8 cellular contexts compared by ENCODE assay signal in genomic region chr1:23483327-23484252, GRCh38. TPM values are rescaled to one million over a fixed set of nuclear protein-coding genes. Genes with fewer than 3 reads are reported as not detected.
A peak's percentile ranks its signal among the peaks of the same experiment; 100 is the strongest.
DNase-seq lines count a peak whose midpoint lies in the region; ATAC-seq and TF ChIP-seq lines count a peak whose summit lies in the region.

Gene ASAP3 (minus strand): TSS chr1:23484179. CDS start chr1:23484133, 46 bp downstream.

- H3K9me3 ChIP-seq in CD8-positive, alpha-beta T cell (ENCODE audit: low read length): no peaks in the 10 kb centered on the region

- no peaks in the 10 kb centered on the region for H3K36me3 Mint-ChIP-seq in CD8-positive, alpha-beta T cell
- H3K36me3 Mint-ChIP-seq in activated CD8-positive, alpha-beta T cell treated with anti-CD3 and anti-CD28 coated beads for 36 hours (ENCODE audit: low read depth): no peaks in the 10 kb centered on the region
- H3K36me3 Mint-ChIP-seq in natural killer cell treated with Interleukin-12 subunit alpha and Interleukin-12 subunit beta and Interleukin-15 and Interleukin-18, amount 100 ng/mL, for 72 hours: no peaks in the 10 kb centered on the region

- ATAC-seq in CD8-positive, alpha-beta T cell: peak; percentile 51
- ATAC-seq in HG03175 (IDR thresholded peaks at IDR 0.05; ENCODE audit: unreplicated experiment) (peak; percentile 42), HG03354 (IDR thresholded peaks at IDR 0.05; ENCODE audit: poor library complexity, severe bottlenecking, unreplicated experiment) (no peak)
- peak; percentile 58 for ATAC-seq in activated CD8-positive, alpha-beta T cell treated with anti-CD3 and anti-CD28 coated beads for 36 hours
- no peak for ATAC-seq in natural killer cell treated with Interleukin-12 subunit alpha and Interleukin-12 subunit beta and Interleukin-15 and Interleukin-18, amount 100 ng/mL, for 72 hours

- peak within 1 kb of the TSS; percentile 57 for H3K27ac Mint-ChIP-seq in CD8-positive, alpha-beta T cell
- H3K27ac Mint-ChIP-seq in activated CD8-positive, alpha-beta T cell treated with anti-CD3 and anti-CD28 coated beads for 36 hours: peak within 1 kb of the TSS; percentile 77
- no peak within 1 kb of the TSS for H3K27ac Mint-ChIP-seq in natural killer cell treated with Interleukin-12 subunit alpha and Interleukin-12 subunit beta and Interleukin-15 and Interleukin-18, amount 100 ng/mL, for 72 hours

- DNase-seq in CD8-positive, alpha-beta T cell: peak in 2 of 7 experiments; percentile 13 to 25
- peak; percentile 21 for DNase-seq in activated CD8-positive, alpha-beta T cell treated with anti-CD3 and anti-CD28 coated beads for 36 hours
- DNase-seq in fibroblast of the aortic adventitia (ENCODE audit: low read depth): peak; percentile 85
- DNase-seq in natural killer cell treated with Interleukin-12 subunit alpha and Interleukin-12 subunit beta and Interleukin-15 and Interleukin-18, amount 100 ng/mL, for 72 hours (ENCODE audit: low spot score): no peak
- DNase-seq in NCI-H2107 (lab: John Stamatoyannopoulos, UW): no peak
- no peak for DNase-seq in NCI-H524 treated with DMSO at 0.1 percent for 48 hours (lab: John Stamatoyannopoulos, UW)

- peaks cover 17% of the 10 kb centered on the region for H3K4me1 Mint-ChIP-seq in CD8-positive, alpha-beta T cell (ENCODE audit: low read depth)
- H3K4me1 Mint-ChIP-seq in activated CD8-positive, alpha-beta T cell treated with anti-CD3 and anti-CD28 coated beads for 36 hours (ENCODE audit: low read depth): peaks cover 14% of the 10 kb centered on the region
- peaks cover 10 to 12% of the 10 kb centered on the region in 2 donors for H3K4me1 Mint-ChIP-seq in natural killer cell treated with Interleukin-12 subunit alpha and Interleukin-12 subunit beta and Interleukin-15 and Interleukin-18, amount 100 ng/mL, for 72 hours (ENCODE audit: low read depth in 2 of 2)

- H3K9me3 Mint-ChIP-seq in CD8-positive, alpha-beta T cell: no peaks in the 10 kb centered on the region
- H3K9me3 Mint-ChIP-seq in activated CD8-positive, alpha-beta T cell treated with anti-CD3 and anti-CD28 coated beads for 36 hours: no peaks in the 10 kb centered on the region
- no peaks in the 10 kb centered on the region for H3K9me3 Mint-ChIP-seq in natural killer cell treated with Interleukin-12 subunit alpha and Interleukin-12 subunit beta and Interleukin-15 and Interleukin-18, amount 100 ng/mL, for 72 hours

- H3K4me1 ChIP-seq in CD8-positive, alpha-beta T cell (ENCODE audit: insufficient read depth, low read length): peaks cover 12% of the 10 kb centered on the region

- CTCF ChIA-PET in CD8-positive, alpha-beta T cell (lab: Charles Lee): interaction anchor here (0.7 to 6.8 kb wide), 7 partner anchors 12 to 154 kb away, joined by 3 to 45 read pairs (median 4); no protein-coding TSS in a partner anchor
- CTCF ChIA-PET in activated CD8-positive, alpha-beta T cell treated with anti-CD3 and anti-CD28 coated beads for 36 hours (lab: Charles Lee): interaction anchor here (0.7 to 5.1 kb wide), 9 partner anchors 13 to 154 kb away, joined by 3 to 64 read pairs (median 4); no protein-coding TSS in a partner anchor

- peaks cover 11% of the 10 kb centered on the region for H3K27me3 Mint-ChIP-seq in CD8-positive, alpha-beta T cell (ENCODE audit: low read depth)
- peaks cover 20% of the 10 kb centered on the region for H3K27me3 Mint-ChIP-seq in activated CD8-positive, alpha-beta T cell treated with anti-CD3 and anti-CD28 coated beads for 36 hours
- H3K27me3 Mint-ChIP-seq in natural killer cell treated with Interleukin-12 subunit alpha and Interleukin-12 subunit beta and Interleukin-15 and Interleukin-18, amount 100 ng/mL, for 72 hours: peaks cover 30 to 41% of the 10 kb centered on the region in 2 donors

- H3K27ac ChIP-seq in CD8-positive, alpha-beta T cell (ENCODE audit: low read depth, low read length): no peak within 1 kb of the TSS

- intact Hi-C loops in CD8-positive, alpha-beta T cell (cut with DNase I, micrococcal nuclease): loop anchor here (1.0 to 5.0 kb wide), 9 partner anchors 47 to 465 kb away; partner anchors contain the start of genes E2F2 (in 2 of the 2), HNRNPR (in 1 of the 2), KDM1A (in 1 of the 2) and RPL11 (in 1 of the 2)
- intact Hi-C loops in activated CD8-positive, alpha-beta T cell treated with anti-CD3 and anti-CD28 coated beads for 36 hours (cut with micrococcal nuclease): no loop called here

- H3K4me3 Mint-ChIP-seq in CD8-positive, alpha-beta T cell: peak within 1 kb of the TSS; percentile 87
- H3K4me3 Mint-ChIP-seq in activated CD8-positive, alpha-beta T cell treated with anti-CD3 and anti-CD28 coated beads for 36 hours: peak within 1 kb of the TSS; percentile 77
- peak within 1 kb of the TSS; percentile 77 for H3K4me3 Mint-ChIP-seq in natural killer cell treated with Interleukin-12 subunit alpha and Interleukin-12 subunit beta and Interleukin-15 and Interleukin-18, amount 100 ng/mL, for 72 hours

- no peaks in the 10 kb centered on the region for H3K36me3 ChIP-seq in CD8-positive, alpha-beta T cell (ENCODE audit: insufficient read depth, low read length)

- no peak for TF ChIP-seq CTCF in CD8-positive, alpha-beta T cell (IDR thresholded peaks at IDR 0.05)
- no peak for TF ChIP-seq CTCF in activated CD8-positive, alpha-beta T cell treated with anti-CD3 and anti-CD28 coated beads for 36 hours (IDR thresholded peaks at IDR 0.05)
- peak; percentile 23 for TF ChIP-seq CTCF in fibroblast of the aortic adventitia (IDR thresholded peaks at IDR 0.05; ENCODE audit: insufficient read depth, low read length)

- peak within 1 kb of the TSS; percentile 45 for H3K4me3 ChIP-seq in CD8-positive, alpha-beta T cell (ENCODE audit: low read depth, low read length)
- peak within 1 kb of the TSS; percentile 87 for H3K4me3 ChIP-seq in fibroblast of the aortic adventitia (ENCODE audit: low read depth, low read length)

- H3K27me3 ChIP-seq in CD8-positive, alpha-beta T cell (ENCODE audit: insufficient read depth, low read length): no peaks in the 10 kb centered on the region

- POLR2A ChIA-PET in CD8-positive, alpha-beta T cell (lab: Charles Lee): interaction anchor here (0.6 to 1.5 kb wide), 4 partner anchors 42 to 75 kb away, joined by 3 to 5 read pairs (median 4); partner anchors contain the start of gene ID3
- POLR2A ChIA-PET in activated CD8-positive, alpha-beta T cell treated with anti-CD3 and anti-CD28 coated beads for 36 hours (lab: Charles Lee): interaction anchor here (0.9 to 1.2 kb wide), 3 partner anchors 45 to 214 kb away, joined by 3 read pairs; no protein-coding TSS in a partner anchor

RNA-seq across cellular contexts. Expression of gene ASAP3, which starts in this region (rescaled TPM):
- 1 to 10 TPM in 1 of 2 experiments, under 1 TPM in 1; 0.81 to 1.0 TPM for total RNA-seq in CD8-positive, alpha-beta T cell
- under 1 TPM; 0.29 to 0.74 TPM for total RNA-seq in activated CD8-positive, alpha-beta T cell treated with anti-CD3 and anti-CD28 coated beads for 36 hours
- total RNA-seq in fibroblast of the aortic adventitia (ENCODE audit: low replicate concordance): 46.9 and 65.3 TPM in 2 replicates
- not detected for total RNA-seq in natural killer cell treated with Interleukin-12 subunit alpha and Interleukin-12 subunit beta and Interleukin-15 and Interleukin-18, amount 100 ng/mL, for 72 hours

Comparison
In these comparisons a context has a peak if more than half of its experiments do, and no peak if none do; other contexts are left out.
1. RNA of gene ASAP3 (total RNA-seq): 46.9 to 65.3 TPM in fibroblast of the aortic adventitia; 0.81 to 1.0 TPM in CD8-positive, alpha-beta T cell, 0.29 to 0.74 TPM in activated CD8-positive, alpha-beta T cell treated with anti-CD3 and anti-CD28 coated beads for 36 hours and not detected in natural killer cell treated with Interleukin-12 subunit alpha and Interleukin-12 subunit beta and Interleukin-15 and Interleukin-18, amount 100 ng/mL, for 72 hours; every median in the first group is over 10 times any median in the second.
2. Peak in DNase-seq and ATAC-seq in activated CD8-positive, alpha-beta T cell treated with anti-CD3 and anti-CD28 coated beads for 36 hours; RNA of the gene not detected or under 1 TPM.
3. ATAC-seq: peak in CD8-positive, alpha-beta T cell (single experiment) and HG03175 (single experiment); none in natural killer cell treated with Interleukin-12 subunit alpha and Interleukin-12 subunit beta and Interleukin-15 and Interleukin-18, amount 100 ng/mL, for 72 hours (0 of 2) and HG03354 (single experiment).
4. H3K27ac Mint-ChIP-seq: peak in CD8-positive, alpha-beta T cell (single experiment) and activated CD8-positive, alpha-beta T cell treated with anti-CD3 and anti-CD28 coated beads for 36 hours (single experiment); none in natural killer cell treated with Interleukin-12 subunit alpha and Interleukin-12 subunit beta and Interleukin-15 and Interleukin-18, amount 100 ng/mL, for 72 hours (0 of 2).
5. Peak in every context shown above with its lines, with median percentiles within 50 percentile points of each other: H3K4me3 Mint-ChIP-seq.